ENCODE assay signal across 13 cellular contexts in genomic region chr7:110317699-110318265, GRCh38.
A peak's percentile ranks its signal among the peaks of the same experiment; 100 is the strongest.
DNase-seq lines count a peak whose midpoint lies in the region; ATAC-seq lines count a peak whose summit lies in the region.
"Had no signal": no experiment of that assay in that cellular context is flagged by ENCODE, and none has a peak within 500 bp of the region (broad histone marks: within the 10 kb centered on the region; RNA-seq: fewer than 3 reads in every experiment).

No MANE protein-coding gene starts in this region.

- no peak for ATAC-seq in GM19035 (IDR thresholded peaks at IDR 0.05; ENCODE audit: unreplicated experiment)
- ATAC-seq: mucosa of descending colon, psoas muscle had no signal

- peak; percentile 42 for DNase-seq in COLO829 (ENCODE audit: low spot score)
- peak; percentile 32 for DNase-seq in MV-4-11 (lab: John Stamatoyannopoulos, UW)
- peak; percentile 17 for DNase-seq in brain pericyte (ENCODE audit: low read depth, low spot score)
- peak; percentile 28 to 86 for DNase-seq in lung microvascular endothelial cell (ENCODE audit: low read depth in 2 of 2)
- DNase-seq in NCI-H526 treated with DMSO at 0.1 percent for 48 hours (lab: John Stamatoyannopoulos, UW) = no peak
- no peak for DNase-seq in effector CD4-positive, alpha-beta T cell
- no peak for DNase-seq in NCI-H345 (lab: John Stamatoyannopoulos, UW)
- DNase-seq: amygdala, GF-D8, mucosa of descending colon, NCI-H446, psoas muscle had no signal

Comparison
In these comparisons a context has a peak if more than half of its experiments do, and no peak if none do; other contexts are left out.
1. DNase-seq: peak in COLO829 (single experiment), MV-4-11 (single experiment), brain pericyte (single experiment) and lung microvascular endothelial cell (2 of 2); none in NCI-H526 treated with DMSO at 0.1 percent for 48 hours (single experiment), effector CD4-positive, alpha-beta T cell (single experiment) and NCI-H345 (single experiment).